1 cellular context compared by ENCODE assay signal in the genomic region with DNA sequence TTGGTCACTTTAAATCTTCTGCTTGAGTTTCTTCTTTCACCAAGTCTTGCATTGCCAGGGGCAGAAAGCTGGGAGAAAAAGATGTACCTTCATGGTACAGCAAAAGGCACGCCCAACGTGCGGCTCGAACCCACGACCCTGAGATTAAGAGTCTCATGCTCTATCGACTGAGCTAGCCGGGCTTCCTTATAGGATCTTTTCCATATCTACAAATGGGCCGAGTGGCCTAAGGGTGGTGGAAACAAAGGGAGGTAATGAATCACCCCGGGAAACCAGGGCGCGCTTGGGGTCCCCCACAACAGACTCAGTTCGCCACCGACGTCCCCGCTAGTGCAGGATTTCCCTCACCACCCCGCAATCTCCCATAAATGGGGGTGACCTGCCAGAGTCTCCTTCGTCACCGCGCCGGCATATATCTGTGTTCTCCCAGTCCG.
TF ChIP-seq lines count a peak whose summit lies in the region.

No MANE protein-coding gene starts in this region.

TF ChIP-seq in K562, 482 proteins besides CTCF, POLR2A, EP300 and RAD21 (continued from another document):
- TF ChIP-seq, protein P1, sequence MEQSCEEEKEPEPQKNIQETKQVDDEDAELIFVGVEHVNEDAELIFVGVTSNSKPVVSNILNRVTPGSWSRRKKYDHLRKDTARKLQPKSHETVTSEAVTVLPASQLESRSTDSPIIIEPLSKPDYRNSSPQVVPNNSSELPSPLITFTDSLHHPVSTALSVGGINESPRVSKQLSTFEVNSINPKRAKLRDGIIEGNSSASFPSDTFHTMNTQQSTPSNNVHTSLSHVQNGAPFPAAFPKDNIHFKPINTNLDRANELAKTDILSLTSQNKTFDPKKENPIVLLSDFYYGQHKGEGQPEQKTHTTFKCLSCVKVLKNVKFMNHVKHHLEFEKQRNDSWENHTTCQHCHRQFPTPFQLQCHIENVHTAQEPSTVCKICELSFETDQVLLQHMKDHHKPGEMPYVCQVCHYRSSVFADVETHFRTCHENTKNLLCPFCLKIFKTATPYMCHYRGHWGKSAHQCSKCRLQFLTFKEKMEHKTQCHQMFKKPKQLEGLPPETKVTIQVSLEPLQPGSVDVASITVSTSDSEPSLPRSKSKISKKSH (CRISPR knock-in tag; IDR thresholded peaks at IDR 0.05), result no peak
- TF ChIP-seq CAMTA2 (CRISPR knock-in tag; conservative IDR thresholded peaks at IDR 0.05), result no peak
- no peak for TF ChIP-seq NFATC3 (IDR thresholded peaks at IDR 0.05)
- TF ChIP-seq GTF2E2 (tag; IDR thresholded peaks at IDR 0.05), result no peak
- no peak for TF ChIP-seq L3MBTL2 (IDR thresholded peaks at IDR 0.05)
- TF ChIP-seq, protein P2, sequence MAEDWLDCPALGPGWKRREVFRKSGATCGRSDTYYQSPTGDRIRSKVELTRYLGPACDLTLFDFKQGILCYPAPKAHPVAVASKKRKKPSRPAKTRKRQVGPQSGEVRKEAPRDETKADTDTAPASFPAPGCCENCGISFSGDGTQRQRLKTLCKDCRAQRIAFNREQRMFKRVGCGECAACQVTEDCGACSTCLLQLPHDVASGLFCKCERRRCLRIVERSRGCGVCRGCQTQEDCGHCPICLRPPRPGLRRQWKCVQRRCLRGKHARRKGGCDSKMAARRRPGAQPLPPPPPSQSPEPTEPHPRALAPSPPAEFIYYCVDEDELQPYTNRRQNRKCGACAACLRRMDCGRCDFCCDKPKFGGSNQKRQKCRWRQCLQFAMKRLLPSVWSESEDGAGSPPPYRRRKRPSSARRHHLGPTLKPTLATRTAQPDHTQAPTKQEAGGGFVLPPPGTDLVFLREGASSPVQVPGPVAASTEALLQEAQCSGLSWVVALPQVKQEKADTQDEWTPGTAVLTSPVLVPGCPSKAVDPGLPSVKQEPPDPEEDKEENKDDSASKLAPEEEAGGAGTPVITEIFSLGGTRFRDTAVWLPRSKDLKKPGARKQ (CRISPR knock-in tag; IDR thresholded peaks at IDR 0.05), result no peak
- peak; percentile 87 for TF ChIP-seq POLR3A (IDR thresholded peaks at IDR 0.05; ENCODE audit: borderline replicate concordance, extremely low read depth, insufficient read depth, insufficient read length)
- TF ChIP-seq SAFB (IDR thresholded peaks at IDR 0.05; ENCODE audit: borderline replicate concordance, low read depth, low read length), result no peak
- TF ChIP-seq SMARCC2 (IDR thresholded peaks at IDR 0.05; ENCODE audit: low read depth), result no peak
- TF ChIP-seq ZNF134 (CRISPR knock-in tag; conservative IDR thresholded peaks at IDR 0.05), result no peak
- no peak for TF ChIP-seq RBM22 (IDR thresholded peaks at IDR 0.05; ENCODE audit: low read depth, low read length, poor library complexity, severe bottlenecking)
- TF ChIP-seq, protein P3, sequence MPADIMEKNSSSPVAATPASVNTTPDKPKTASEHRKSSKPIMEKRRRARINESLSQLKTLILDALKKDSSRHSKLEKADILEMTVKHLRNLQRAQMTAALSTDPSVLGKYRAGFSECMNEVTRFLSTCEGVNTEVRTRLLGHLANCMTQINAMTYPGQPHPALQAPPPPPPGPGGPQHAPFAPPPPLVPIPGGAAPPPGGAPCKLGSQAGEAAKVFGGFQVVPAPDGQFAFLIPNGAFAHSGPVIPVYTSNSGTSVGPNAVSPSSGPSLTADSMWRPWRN (IDR thresholded peaks at IDR 0.05; ENCODE audit: low read depth), result no peak
- peak; percentile 47 for TF ChIP-seq BDP1 (IDR thresholded peaks at IDR 0.05; ENCODE audit: insufficient read depth, insufficient read length)
- TF ChIP-seq U2AF2 (optimal IDR thresholded peaks at IDR 0.05; ENCODE audit: low read depth, low read length), result no peak
- TF ChIP-seq BCL6 (CRISPR knock-in tag; IDR thresholded peaks at IDR 0.05), result no peak
- TF ChIP-seq RBM34 (IDR thresholded peaks at IDR 0.05; ENCODE audit: borderline replicate concordance, insufficient read depth, low read length), result no peak
- TF ChIP-seq, protein P4, sequence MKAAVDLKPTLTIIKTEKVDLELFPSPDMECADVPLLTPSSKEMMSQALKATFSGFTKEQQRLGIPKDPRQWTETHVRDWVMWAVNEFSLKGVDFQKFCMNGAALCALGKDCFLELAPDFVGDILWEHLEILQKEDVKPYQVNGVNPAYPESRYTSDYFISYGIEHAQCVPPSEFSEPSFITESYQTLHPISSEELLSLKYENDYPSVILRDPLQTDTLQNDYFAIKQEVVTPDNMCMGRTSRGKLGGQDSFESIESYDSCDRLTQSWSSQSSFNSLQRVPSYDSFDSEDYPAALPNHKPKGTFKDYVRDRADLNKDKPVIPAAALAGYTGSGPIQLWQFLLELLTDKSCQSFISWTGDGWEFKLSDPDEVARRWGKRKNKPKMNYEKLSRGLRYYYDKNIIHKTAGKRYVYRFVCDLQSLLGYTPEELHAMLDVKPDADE (conservative IDR thresholded peaks at IDR 0.05; ENCODE audit: control insufficient read depth, low read depth, low read length), result peak; percentile 93
- TF ChIP-seq ILF3 (IDR thresholded peaks at IDR 0.05; ENCODE audit: borderline replicate concordance), result no peak
- TF ChIP-seq, protein P5, sequence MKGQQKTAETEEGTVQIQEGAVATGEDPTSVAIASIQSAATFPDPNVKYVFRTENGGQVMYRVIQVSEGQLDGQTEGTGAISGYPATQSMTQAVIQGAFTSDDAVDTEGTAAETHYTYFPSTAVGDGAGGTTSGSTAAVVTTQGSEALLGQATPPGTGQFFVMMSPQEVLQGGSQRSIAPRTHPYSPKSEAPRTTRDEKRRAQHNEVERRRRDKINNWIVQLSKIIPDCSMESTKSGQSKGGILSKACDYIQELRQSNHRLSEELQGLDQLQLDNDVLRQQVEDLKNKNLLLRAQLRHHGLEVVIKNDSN (CRISPR knock-in tag; IDR thresholded peaks at IDR 0.05), result no peak
- TF ChIP-seq RB1 (IDR thresholded peaks at IDR 0.05; ENCODE audit: low read depth), result no peak
- TF ChIP-seq POLR2B (IDR thresholded peaks at IDR 0.05; ENCODE audit: low read depth, partially characterized antibody), result no peak
- TF ChIP-seq GABPB1 (CRISPR knock-in tag; IDR thresholded peaks at IDR 0.05), result 0 out of 2 replicates have a peak, but pooled peaks have one; percentile 35
- no peak for TF ChIP-seq STAT5B (CRISPR knock-in tag; IDR thresholded peaks at IDR 0.05)
- 0 out of 2 replicates have a peak, but pooled peaks have one; percentile 12 for TF ChIP-seq PHF8 (IDR thresholded peaks at IDR 0.05; ENCODE audit: borderline replicate concordance, low read length)
- TF ChIP-seq COPS2 (conservative IDR thresholded peaks at IDR 0.05), result no peak
- TF ChIP-seq, protein P6, sequence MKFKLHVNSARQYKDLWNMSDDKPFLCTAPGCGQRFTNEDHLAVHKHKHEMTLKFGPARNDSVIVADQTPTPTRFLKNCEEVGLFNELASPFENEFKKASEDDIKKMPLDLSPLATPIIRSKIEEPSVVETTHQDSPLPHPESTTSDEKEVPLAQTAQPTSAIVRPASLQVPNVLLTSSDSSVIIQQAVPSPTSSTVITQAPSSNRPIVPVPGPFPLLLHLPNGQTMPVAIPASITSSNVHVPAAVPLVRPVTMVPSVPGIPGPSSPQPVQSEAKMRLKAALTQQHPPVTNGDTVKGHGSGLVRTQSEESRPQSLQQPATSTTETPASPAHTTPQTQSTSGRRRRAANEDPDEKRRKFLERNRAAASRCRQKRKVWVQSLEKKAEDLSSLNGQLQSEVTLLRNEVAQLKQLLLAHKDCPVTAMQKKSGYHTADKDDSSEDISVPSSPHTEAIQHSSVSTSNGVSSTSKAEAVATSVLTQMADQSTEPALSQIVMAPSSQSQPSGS (CRISPR knock-in tag; IDR thresholded peaks at IDR 0.05), result no peak
- TF ChIP-seq HLTF (IDR thresholded peaks at IDR 0.05), result no peak
- TF ChIP-seq, protein P7, sequence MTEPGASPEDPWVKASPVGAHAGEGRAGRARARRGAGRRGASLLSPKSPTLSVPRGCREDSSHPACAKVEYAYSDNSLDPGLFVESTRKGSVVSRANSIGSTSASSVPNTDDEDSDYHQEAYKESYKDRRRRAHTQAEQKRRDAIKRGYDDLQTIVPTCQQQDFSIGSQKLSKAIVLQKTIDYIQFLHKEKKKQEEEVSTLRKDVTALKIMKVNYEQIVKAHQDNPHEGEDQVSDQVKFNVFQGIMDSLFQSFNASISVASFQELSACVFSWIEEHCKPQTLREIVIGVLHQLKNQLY (CRISPR knock-in tag; conservative IDR thresholded peaks at IDR 0.05), result no peak
- TF ChIP-seq IRF2 (CRISPR knock-in tag; IDR thresholded peaks at IDR 0.05), result no peak
- TF ChIP-seq, protein P8, sequence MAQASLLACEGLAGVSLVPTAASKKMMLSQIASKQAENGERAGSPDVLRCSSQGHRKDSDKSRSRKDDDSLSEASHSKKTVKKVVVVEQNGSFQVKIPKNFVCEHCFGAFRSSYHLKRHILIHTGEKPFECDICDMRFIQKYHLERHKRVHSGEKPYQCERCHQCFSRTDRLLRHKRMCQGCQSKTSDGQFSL (CRISPR knock-in tag; IDR thresholded peaks at IDR 0.05), result no peak
- TF ChIP-seq, protein P8 (tag; IDR thresholded peaks at IDR 0.05), result no peak
- no peak for TF ChIP-seq POU5F1 (IDR thresholded peaks at IDR 0.05; ENCODE audit: borderline replicate concordance, low read depth, low read length, partially characterized antibody)
- no peak for TF ChIP-seq MBD2 (IDR thresholded peaks at IDR 0.05; ENCODE audit: borderline replicate concordance, low read depth)
- TF ChIP-seq ZNF239 (CRISPR knock-in tag; IDR thresholded peaks at IDR 0.05), result no peak
